Comparison of ENCODE assay signal across 8 cellular contexts in the genomic region with DNA sequence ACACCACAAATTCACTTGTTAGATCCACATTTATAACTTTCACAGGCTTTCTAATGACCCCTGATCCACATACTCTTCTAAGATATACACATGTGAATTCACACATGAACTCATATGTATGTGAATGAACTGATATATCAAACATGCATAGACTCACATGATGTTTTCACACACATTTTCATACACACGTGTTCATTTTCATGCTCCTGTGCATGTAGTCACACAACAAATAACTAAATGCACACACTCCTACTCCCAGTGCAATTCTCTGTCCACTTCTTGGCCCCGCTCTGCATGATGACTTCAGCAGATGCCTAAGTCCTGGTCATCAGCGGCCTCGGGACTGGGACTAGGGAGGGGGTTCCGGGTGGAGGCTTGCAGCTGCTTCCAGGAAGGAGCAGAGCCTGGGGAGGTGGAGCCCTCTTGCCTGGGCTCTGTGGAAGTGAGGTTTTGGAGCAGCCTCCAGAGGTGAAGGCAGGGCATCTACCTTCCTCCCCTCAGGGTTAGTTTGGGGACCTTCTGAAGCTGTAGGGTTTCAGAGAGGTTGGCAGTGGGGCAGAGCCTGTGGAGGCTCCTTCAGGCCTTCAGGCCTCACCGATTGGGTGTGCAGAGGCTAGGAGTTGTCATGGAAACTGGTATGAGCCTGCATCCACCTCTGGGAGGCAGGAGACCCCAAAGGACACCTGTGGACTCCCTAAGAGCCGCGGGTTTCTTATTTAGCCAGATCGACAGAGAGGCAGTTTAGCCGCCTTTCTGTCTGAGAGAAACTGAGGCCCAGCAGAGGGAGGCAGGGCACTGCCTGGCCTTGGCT. TPM values are rescaled to one million over a fixed set of nuclear protein-coding genes. Genes with fewer than 3 reads are reported as not detected.
A peak's percentile ranks its signal among the peaks of the same experiment; 100 is the strongest.
DNase-seq lines count a peak whose midpoint lies in the region; ATAC-seq and TF ChIP-seq lines count a peak whose summit lies in the region.

No MANE protein-coding gene starts in this region.

- peak overlapping the region; percentile 85 for H3K4me3 ChIP-seq in coronary artery
- no peak overlapping the region for H3K4me3 ChIP-seq in lower leg skin (ENCODE audit: low read depth, poor library complexity, severe bottlenecking)
- H3K4me3 ChIP-seq in stomach smooth muscle (ENCODE audit: low read length in 2 of 2): peak overlapping the region; percentile 76 to 90

- no peak for TF ChIP-seq POLR2A in lower leg skin (IDR thresholded peaks at IDR 0.05)

- intact Hi-C loops in lower leg skin (cut with DNase I; ENCODE audit: low total_unique reads): no loop called here

- no peaks in the 10 kb centered on the region for H3K9me3 ChIP-seq in stomach smooth muscle (ENCODE audit: control insufficient read depth in 2 of 2, low read length in 2 of 2)

- H3K27me3 ChIP-seq in stomach smooth muscle (ENCODE audit: control insufficient read depth in 1 of 2, insufficient read depth in 2 of 2, low read length in 2 of 2): no peaks in the 10 kb centered on the region

- 42 to 45% methylated on average over 7 to 10 of the region's 10 CpGs for WGBS in lower leg skin, 2 donors

- DNase-seq in AG08396 (ENCODE audit: low spot score) (peak; percentile 93), M059J (ENCODE audit: low read depth) (peak; percentile 85), coronary artery (ENCODE audit: low spot score) (peak; percentile 95), lower leg skin (ENCODE audit: low spot score in 2 of 2) (peak; percentile 87 to 97), NCI-H2171 (lab: John Stamatoyannopoulos, UW) (no peak), RPMI8226 (no peak)

- no peak for ATAC-seq in GM18907 (IDR thresholded peaks at IDR 0.05; ENCODE audit: unreplicated experiment)

- H3K27ac ChIP-seq in coronary artery (peak overlapping the region; percentile 99 to 100), stomach smooth muscle (ENCODE audit: low read length) (peak overlapping the region; percentile 98)

- H3K4me1 ChIP-seq in stomach smooth muscle (ENCODE audit: control insufficient read depth, insufficient read depth, low read length): peaks cover 54% of the 10 kb centered on the region

- TF ChIP-seq CTCF in coronary artery (IDR thresholded peaks at IDR 0.05) (no peak), lower leg skin (IDR thresholded peaks at IDR 0.05) (no peak)

- peak overlapping the region; percentile 94 to 97 for H3K9ac ChIP-seq in stomach smooth muscle (ENCODE audit: low read length in 2 of 2)

- peaks cover 23 to 25% of the 10 kb centered on the region in 2 donors for H3K36me3 ChIP-seq in stomach smooth muscle (ENCODE audit: control insufficient read depth in 2 of 2, insufficient read depth in 2 of 2, low read length in 2 of 2)

RNA-seq across cellular contexts. Expression of a gene that starts 1.8 kb away (rescaled TPM):
- total RNA-seq in M059J (2014; rRNA removed; shearing (Covaris generic)): 25.8 and 61.5 TPM in 2 replicates
- total RNA-seq in lower leg skin: 10 to 100 TPM; 58.9 to 81.4 (median 71.2) TPM

RNA-seq across cellular contexts. Expression of a gene that starts 14.1 kb away (rescaled TPM):
- 5.4 and 9.6 TPM in 2 replicates for total RNA-seq in M059J (2014; rRNA removed; shearing (Covaris generic))
- total RNA-seq in lower leg skin: 1 to 10 TPM; 4.2 to 9.2 (median 6.4) TPM

RNA-seq across cellular contexts. Expression of a gene that starts 14.1 kb away (rescaled TPM):
- 78.0 and 80.2 TPM in 2 replicates for total RNA-seq in M059J (2014; rRNA removed; shearing (Covaris generic))
- total RNA-seq in lower leg skin: 100 to 1,000 TPM in 2 of 4 donors, 10 to 100 TPM in 2; 82.2 to 132 (median 100) TPM

RNA-seq across cellular contexts. Expression of a gene that starts 29.5 kb away (rescaled TPM):
- total RNA-seq in M059J (2014; rRNA removed; shearing (Covaris generic)): 0.27 and 1.6 TPM in 2 replicates
- total RNA-seq in lower leg skin: 1 to 10 TPM; 1.5 to 9.0 (median 3.5) TPM

RNA-seq across cellular contexts. Expression of a gene that starts 29.6 kb away (rescaled TPM):
- 38.7 and 58.0 TPM in 2 replicates for total RNA-seq in M059J (2014; rRNA removed; shearing (Covaris generic))
- 100 to 1,000 TPM in 1 of 4 donors, 10 to 100 TPM in 3; 55.5 to 127 (median 79.6) TPM for total RNA-seq in lower leg skin

Comparison
In these comparisons a context has a peak if more than half of its experiments do, and no peak if none do; other contexts are left out.
1. DNase-seq: peak in AG08396 (single experiment), M059J (single experiment), coronary artery (single experiment) and lower leg skin (2 of 2); none in NCI-H2171 (single experiment) and RPMI8226 (single experiment).